Comparison of ENCODE assay signal across 20 cellular contexts in genomic region chr1:86938450-86938849, GRCh38. TPM values are rescaled to one million over a fixed set of nuclear protein-coding genes. Genes with fewer than 3 reads are reported as not detected.
DNase-seq lines count a peak whose midpoint lies in the region; TF ChIP-seq lines count a peak whose summit lies in the region.
"Had no signal": no experiment of that assay in that cellular context is flagged by ENCODE, and none has a peak within 500 bp of the region (broad histone marks: within the 10 kb centered on the region; RNA-seq: fewer than 3 reads in every experiment).

No MANE protein-coding gene starts in this region.

- WGBS in GM23248 (ENCODE audit: low coverage in 1 of 2, low lambda C conversion rate in 2 of 2, missing lambda C conversion rate in 2 of 2), 2 experiments = 9 to 17% methylated on average over 1 of the region's 1 CpG
- 0% methylated on average over 1 of the region's 1 CpG for WGBS in mammary epithelial cell (ENCODE audit: low coverage, missing lambda C conversion rate)
- WGBS in mesenchymal stem cell = 96% methylated on average over 1 of the region's 1 CpG

- no peak overlapping the region for H3K9ac ChIP-seq in GM23248
- no peak overlapping the region for H3K9ac ChIP-seq in mammary epithelial cell (ENCODE audit: insufficient read depth, low read length)
- H3K9ac ChIP-seq in mesenchymal stem cell (ENCODE audit: low read length) = peak overlapping the region; percentile 1

- H3K9me2 ChIP-seq in GM23248 (ENCODE audit: insufficient read depth) = no peaks in the 10 kb centered on the region

- 0 out of 2 replicates have a peak, but pooled peaks cover 8% of the 10 kb centered on the region for H4K20me1 ChIP-seq in GM23248 (ENCODE audit: insufficient read depth)
- no peaks in the 10 kb centered on the region for H4K20me1 ChIP-seq in mammary epithelial cell (ENCODE audit: insufficient read depth, low read length)

- BruUV-seq in mammary epithelial cell (replicated peaks; lab: Mats Ljungman, UMichigan) = no TSS peak

- no peak overlapping the region for H3K4me2 ChIP-seq in GM23248 (ENCODE audit: unreplicated experiment)
- no peak overlapping the region for H3K4me2 ChIP-seq in mammary epithelial cell (ENCODE audit: insufficient read depth, low read depth, low read length)
- no peak overlapping the region for H3K4me2 ChIP-seq in mesenchymal stem cell (ENCODE audit: low read length, poor library complexity, severe bottlenecking)

- in situ Hi-C loops in GM23248 (cut with MboI) (no loop called here), KBM-7 (cut with MboI; ENCODE audit: low pct_unique_long_range_greater_than_20kb, low sequenced_read_pairs) (no loop called here), mammary epithelial cell (cut with MboI; ENCODE audit: low sequenced_read_pairs in 2 of 2) (no loop called here)

- intact Hi-C loops in mammary epithelial cell (cut with micrococcal nuclease) = no loop called here

- no peak overlapping the region for H2BK5ac ChIP-seq in mesenchymal stem cell (ENCODE audit: low read depth, low read length, poor library complexity, severe bottlenecking)

- H3K9me3 ChIP-seq in GM23248 (ENCODE audit: low read depth) (no peaks in the 10 kb centered on the region), mammary epithelial cell (replicated peaks; ENCODE audit: insufficient read depth, low read length) (no peaks in the 10 kb centered on the region), mesenchymal stem cell (ENCODE audit: control insufficient read depth, low read length) (no peaks in the 10 kb centered on the region)
- H3K9me3 ChIP-seq: colonic mucosa, gastroesophageal sphincter, HAP-1 had no signal

- H2BK120ac ChIP-seq in mesenchymal stem cell (ENCODE audit: low read depth, low read length) = no peak overlapping the region

- no peak for TF ChIP-seq CTCF in mammary epithelial cell (conservative IDR thresholded peaks at IDR 0.05 in 1 of 2, IDR thresholded peaks at IDR 0.05 in 1 of 2; ENCODE audit: extremely low read depth in 1 of 2, insufficient read depth in 1 of 2, low read depth in 1 of 2, low read length in 2 of 2)

- H3K4me3 ChIP-seq in GM23248 (no peak overlapping the region), mammary epithelial cell (replicated peaks in 1 of 3; ENCODE audit: insufficient read depth in 1 of 3, low read depth in 2 of 3, low read length in 3 of 3) (no peak overlapping the region), mesenchymal stem cell (ENCODE audit: insufficient read depth in 1 of 2, low read depth in 1 of 2, low read length in 2 of 2) (no peak overlapping the region)
- H3K4me3 ChIP-seq: colonic mucosa, gastroesophageal sphincter, HAP-1 had no signal

- H4K91ac ChIP-seq in mesenchymal stem cell (ENCODE audit: low read length) = no peak overlapping the region

- H3K36me3 ChIP-seq in GM23248 (ENCODE audit: low read depth) = no peaks in the 10 kb centered on the region
- H3K36me3 ChIP-seq in mammary epithelial cell (ENCODE audit: insufficient read depth, low read length) = no peaks in the 10 kb centered on the region
- H3K36me3 ChIP-seq in mesenchymal stem cell (ENCODE audit: control insufficient read depth in 1 of 2, insufficient read depth in 2 of 2, low read depth in 1 of 2, low read length in 2 of 2) = no peaks in the 10 kb centered on the region
- H3K36me3 ChIP-seq: colonic mucosa, gastroesophageal sphincter, HAP-1, WERI-Rb-1 had no signal

- no peak overlapping the region for H3K4ac ChIP-seq in mesenchymal stem cell (ENCODE audit: low read depth in 1 of 2, low read length in 2 of 2)

- peaks cover 22% of the 10 kb centered on the region for H3K79me1 ChIP-seq in mesenchymal stem cell (replicated peaks; ENCODE audit: low read length, poor library complexity, severe bottlenecking)

- H3K14ac ChIP-seq in mesenchymal stem cell (ENCODE audit: low read length in 2 of 2) = no peak overlapping the region

- no peaks in the 10 kb centered on the region for H3K27me3 ChIP-seq in GM23248 (replicated peaks; ENCODE audit: insufficient read depth)
- no peaks in the 10 kb centered on the region for H3K27me3 ChIP-seq in mammary epithelial cell (ENCODE audit: insufficient read depth, low read length)
- no peaks in the 10 kb centered on the region for H3K27me3 ChIP-seq in mesenchymal stem cell (ENCODE audit: control insufficient read depth in 1 of 2, insufficient read depth in 1 of 2, low read length in 2 of 2)
- H3K27me3 ChIP-seq: colonic mucosa, gastroesophageal sphincter had no signal

- no peak overlapping the region for H4K8ac ChIP-seq in mesenchymal stem cell (ENCODE audit: low read length)

- H3K79me2 ChIP-seq in GM23248 (ENCODE audit: insufficient read depth) (peaks cover 31% of the 10 kb centered on the region), mammary epithelial cell (ENCODE audit: insufficient read depth, low read length) (peaks cover 37% of the 10 kb centered on the region)

- H3F3A ChIP-seq in GM23248 (ENCODE audit: insufficient read depth) = no peaks in the 10 kb centered on the region

- DNase-seq in GM23248 (peak; percentile 19), KBM-7 (peak; percentile 19), mammary epithelial cell (peak; percentile 24), mesenchymal stem cell (no peak), anterior cingulate cortex (lab: John Stamatoyannopoulos, UW) (no peak), NCI-H2227 (lab: John Stamatoyannopoulos, UW; ENCODE audit: unreplicated experiment) (no peak), NCI-H524 (lab: John Stamatoyannopoulos, UW) (no peak)
- DNase-seq: activated CD4-positive, alpha-beta memory T cell treated with anti-CD3 and anti-CD28 coated beads for 36 hours; activated naive CD4-positive, alpha-beta T cell treated with anti-CD3 and anti-CD28 coated beads, Interleukin-2, amount 50 U/mL, for 16 hours; activated T-cell treated with anti-CD3 and anti-CD28 coated beads, Interleukin-2, amount 50 U/mL, for 1 hour; AML-193; colonic mucosa; NCI-H1436 treated with DMSO at 0.1 percent for 48 hours; NCI-H2227 treated with DMSO at 0.1 percent for 48 hours; SHP77 treated with DMSO at 0.1 percent for 48 hours; stimulated activated naive CD8-positive, alpha-beta T cell treated with anti-CD3 and anti-CD28 coated beads, Interleukin-15, Interleukin-2, amounts not matched to agents 100 U/mL and 50 U/mL, for 24 hours; T-helper 2 cell; WERI-Rb-1 had no signal

- no peak overlapping the region for H2AFZ ChIP-seq in GM23248
- no peak overlapping the region for H2AFZ ChIP-seq in mammary epithelial cell (ENCODE audit: low read depth, low read length)
- H2AFZ ChIP-seq in mesenchymal stem cell (ENCODE audit: low read depth, low read length) = no peak overlapping the region

- H2BK15ac ChIP-seq in mesenchymal stem cell (ENCODE audit: low read depth, poor library complexity, severe bottlenecking) = no peak overlapping the region

- H3K27ac ChIP-seq in GM23248 = no peak overlapping the region
- no peak overlapping the region for H3K27ac ChIP-seq in mammary epithelial cell (ENCODE audit: insufficient read depth, low read depth, low read length)
- H3K27ac ChIP-seq in mesenchymal stem cell (ENCODE audit: low read length, poor library complexity, severe bottlenecking) = no peak overlapping the region
- H3K27ac ChIP-seq: colonic mucosa, gastroesophageal sphincter, WERI-Rb-1 had no signal

- H3K23ac ChIP-seq in mesenchymal stem cell (ENCODE audit: low read length in 2 of 2) = no peak overlapping the region

- CTCF ChIA-PET in mammary epithelial cell (lab: Charles Lee; ENCODE audit: low non-redundant PET) = no interaction called here

- no peak overlapping the region for H2AK5ac ChIP-seq in mesenchymal stem cell (ENCODE audit: low read length, severe bottlenecking)

- peaks cover 11% of the 10 kb centered on the region; the same call in 1 of the 2 replicates for H3K4me1 ChIP-seq in GM23248 (ENCODE audit: insufficient read depth)
- no peaks in the 10 kb centered on the region for H3K4me1 ChIP-seq in mammary epithelial cell (ENCODE audit: insufficient read depth, low read length)
- no peaks in the 10 kb centered on the region for H3K4me1 ChIP-seq in mesenchymal stem cell (ENCODE audit: control insufficient read depth, insufficient read depth, low read depth, low read length)
- H3K4me1 ChIP-seq: colonic mucosa had no signal

- H2BK12ac ChIP-seq in mesenchymal stem cell (ENCODE audit: low read length in 2 of 2) = no peak overlapping the region

- dilution Hi-C loops in mammary epithelial cell (cut with HindIII; ENCODE audit: low sequenced_read_pairs) = no loop called here

- no peak overlapping the region for H3K18ac ChIP-seq in mesenchymal stem cell (ENCODE audit: low read depth in 1 of 2, low read length in 2 of 2)

RNA-seq across cellular contexts. Expression of gene HS2ST1, which starts 24.0 kb away (rescaled TPM):
- 13.5 and 15.2 TPM in 2 replicates for total RNA-seq in GM23248 (2014; rRNA removed; shearing (Covaris generic))
- polyA plus RNA-seq in GM23248 (2016; fragmentation: Nextera tagmentation; extraction: Ambion mirVana) = 10.1 TPM in 2 replicates
- total RNA-seq in mammary epithelial cell = 10 to 100 TPM; 21.8 to 28.2 TPM
- 6.9 TPM for polyA plus RNA-seq in mammary epithelial cell
- 34.6 TPM for polyA minus RNA-seq in mammary epithelial cell
- 18.9 TPM for polyA plus RNA-seq in mesenchymal stem cell (2013, experiment 1 of 2)
- polyA plus RNA-seq in mesenchymal stem cell (2013, experiment 2 of 2) = 19.8 TPM

RNA-seq across cellular contexts. Expression of gene SELENOF, which starts 24.5 kb away (rescaled TPM):
- total RNA-seq in GM23248 (2014; rRNA removed; shearing (Covaris generic)) = 203 and 280 TPM in 2 replicates
- polyA plus RNA-seq in GM23248 (2016; fragmentation: Nextera tagmentation; extraction: Ambion mirVana) (296 and 298 TPM in 2 replicates), mammary epithelial cell (83.0 TPM)
- 100 to 1,000 TPM; 103 to 119 TPM for total RNA-seq in mammary epithelial cell
- 47.4 TPM for polyA minus RNA-seq in mammary epithelial cell
- 196 TPM for polyA plus RNA-seq in mesenchymal stem cell (2013, experiment 1 of 2)
- 205 TPM for polyA plus RNA-seq in mesenchymal stem cell (2013, experiment 2 of 2)

Comparison
In these comparisons a context has a peak if more than half of its experiments do, and no peak if none do; other contexts are left out.
1. DNase-seq: peak in GM23248 (single experiment), KBM-7 (single experiment) and mammary epithelial cell (single experiment); none in mesenchymal stem cell (single experiment), anterior cingulate cortex (0 of 58), NCI-H2227 (single experiment) and NCI-H524 (0 of 2).